Comparison of ENCODE assay signal across 10 cellular contexts in the genomic region with DNA sequence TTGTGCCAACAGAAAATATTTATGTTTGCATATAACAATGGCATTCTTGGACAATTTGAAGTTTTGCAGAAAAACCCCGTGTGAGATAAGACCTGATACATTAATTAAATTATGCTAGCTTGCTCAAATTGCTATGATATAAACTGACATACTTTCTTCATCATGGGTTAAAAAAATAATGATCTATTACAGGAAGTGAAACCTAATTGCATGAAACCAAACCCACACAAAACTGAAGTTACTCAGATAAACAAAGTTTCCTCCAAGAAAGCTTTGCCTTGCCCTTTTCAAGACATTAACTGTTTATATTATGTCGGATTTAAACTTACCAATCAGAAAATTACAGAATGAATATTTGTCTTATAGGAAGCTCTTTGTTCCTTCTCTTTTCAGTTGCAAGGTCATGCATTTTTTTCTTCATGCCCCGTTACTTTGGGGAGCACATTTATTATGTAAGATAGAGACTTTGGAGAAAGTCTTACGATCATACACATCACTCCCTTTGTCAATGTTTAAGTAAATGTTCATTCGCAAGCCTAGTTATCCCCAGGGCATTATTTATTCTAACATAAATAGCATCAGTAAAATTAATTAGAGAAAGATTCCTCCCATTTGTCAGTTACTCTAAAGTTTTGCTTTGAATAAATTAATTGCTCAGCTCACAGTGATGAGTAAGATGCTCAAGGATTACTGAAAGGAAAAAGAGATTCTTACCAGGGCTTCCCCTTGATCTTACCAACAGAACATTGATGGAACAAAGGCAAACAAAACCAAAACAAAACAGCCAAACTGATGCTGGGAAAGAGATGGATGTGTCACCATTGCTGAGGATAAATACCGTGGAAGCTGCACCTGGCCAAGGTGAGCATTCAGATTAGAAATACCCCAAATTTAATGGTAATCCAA. TPM values are rescaled to one million over a fixed set of nuclear protein-coding genes. Genes with fewer than 3 reads are reported as not detected.
DNase-seq lines count a peak whose midpoint lies in the region; ATAC-seq lines count a peak whose summit lies in the region.
"Had no signal": no experiment of that assay in that cellular context is flagged by ENCODE, and none has a peak within 500 bp of the region (broad histone marks: within the 10 kb centered on the region; RNA-seq: fewer than 3 reads in every experiment).

No MANE protein-coding gene starts in this region.

- no peak for DNase-seq in effector memory CD8-positive, alpha-beta T cell
- no peak for DNase-seq in AG08395 (ENCODE audit: low spot score)
- DNase-seq in left ventricle myocardium superior = no peak
- no peak for DNase-seq in GF-D8 (lab: John Stamatoyannopoulos, UW)
- DNase-seq: amygdala had no signal

- H3K9me3 Mint-ChIP-seq in effector memory CD8-positive, alpha-beta T cell = no peaks in the 10 kb centered on the region

- intact Hi-C loops in left ventricle myocardium superior (cut with micrococcal nuclease) = no loop called here

- no peak overlapping the region for H3K27ac Mint-ChIP-seq in effector memory CD8-positive, alpha-beta T cell

- peak overlapping the region; percentile 49 to 55 for H3K4me3 Mint-ChIP-seq in effector memory CD8-positive, alpha-beta T cell

- H3K36me3 Mint-ChIP-seq in effector memory CD8-positive, alpha-beta T cell (ENCODE audit: insufficient read depth) = no peaks in the 10 kb centered on the region

- ATAC-seq in GM18867 (IDR thresholded peaks at IDR 0.05; ENCODE audit: unreplicated experiment) (peak; percentile 90), GM21515 (IDR thresholded peaks at IDR 0.05; ENCODE audit: unreplicated experiment) (peak; percentile 85), HG03342 (IDR thresholded peaks at IDR 0.05; ENCODE audit: unreplicated experiment) (peak; percentile 92), left ventricle myocardium superior (no peak)
- ATAC-seq in effector memory CD8-positive, alpha-beta T cell (replicated peaks) = peak; percentile 33

- peaks cover 6 to 11% of the 10 kb centered on the region in 2 donors for H3K4me1 Mint-ChIP-seq in effector memory CD8-positive, alpha-beta T cell (ENCODE audit: low read depth in 2 of 2)

- H3K27me3 Mint-ChIP-seq in effector memory CD8-positive, alpha-beta T cell = peaks cover 3 to 5% of the 10 kb centered on the region in 2 donors

RNA-seq across cellular contexts. Expression of gene TMEM244, which starts 14.7 kb away (rescaled TPM):
- total RNA-seq in left ventricle myocardium superior = not detected
- total RNA-seq: fibroblast of villous mesenchyme, MCF 10A had no signal
